ENCODE assay signal across 10 cellular contexts in the genomic region with DNA sequence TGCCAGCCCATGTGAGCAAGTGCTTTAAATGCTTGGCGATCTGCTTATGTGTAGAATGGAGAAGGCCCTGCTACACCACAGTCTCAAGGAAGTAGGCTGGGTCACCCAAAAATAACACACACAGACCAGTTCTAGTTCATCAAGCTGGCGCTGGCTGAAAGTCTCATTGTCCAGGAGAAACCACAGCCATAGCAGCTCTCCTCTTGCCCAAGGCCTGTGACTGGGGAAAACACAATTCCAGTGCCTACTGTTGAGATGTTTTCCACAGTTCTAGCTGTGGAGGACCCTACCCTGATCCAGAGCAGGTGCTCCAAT. TPM values are rescaled to one million over a fixed set of nuclear protein-coding genes. Genes with fewer than 3 reads are reported as not detected.
A peak's percentile ranks its signal among the peaks of the same experiment; 100 is the strongest.
DNase-seq lines count a peak whose midpoint lies in the region; ATAC-seq lines count a peak whose summit lies in the region.
"Not testable (repeated sequence)": the region's sequence is repeated elsewhere in the genome, so short reads cannot be mapped to it uniquely, and the experiment has no call there.
"Had no signal": no experiment of that assay in that cellular context is flagged by ENCODE, and none has a peak within 500 bp of the region (broad histone marks: within the 10 kb centered on the region; RNA-seq: fewer than 3 reads in every experiment).

No MANE protein-coding gene starts in this region.

- intact Hi-C loops in sciatic nerve (cut with DNase I) = not testable (repeated sequence)

- ATAC-seq in GM18907 (IDR thresholded peaks at IDR 0.05; ENCODE audit: unreplicated experiment) (peak; percentile 23), GM19397 (IDR thresholded peaks at IDR 0.05; ENCODE audit: unreplicated experiment) (peak; percentile 30), GM21529 (IDR thresholded peaks at IDR 0.05; ENCODE audit: unreplicated experiment) (peak; percentile 13), HG02678 (IDR thresholded peaks at IDR 0.05; ENCODE audit: unreplicated experiment) (peak; percentile 26), HG03045 (IDR thresholded peaks at IDR 0.05; ENCODE audit: unreplicated experiment) (peak; percentile 17), HG03432 (IDR thresholded peaks at IDR 0.05; ENCODE audit: unreplicated experiment) (peak; percentile 21), sciatic nerve (peak; percentile 83)

- not testable (repeated sequence) for DNase-seq in sciatic nerve (ENCODE audit: low spot score)

RNA-seq across cellular contexts. Expression of a gene that starts 4.1 kb away (rescaled TPM):
- total RNA-seq in sciatic nerve = 2.3 TPM

RNA-seq across cellular contexts. Expression of a gene that starts 16.5 kb away (rescaled TPM):
- 5.3 TPM for total RNA-seq in sciatic nerve
- total RNA-seq: MCF 10A had no signal

RNA-seq across cellular contexts. Expression of a gene that starts 56.1 kb away (rescaled TPM):
- not detected for total RNA-seq in sciatic nerve
- total RNA-seq: CD4-positive, alpha-beta T cell; H7; MCF 10A had no signal

Comparison
In these comparisons a context has a peak if more than half of its experiments do, and no peak if none do; other contexts are left out.
1. ATAC-seq: peak in every context shown above with its lines; median percentile 83 in sciatic nerve; 30 in GM19397; 26 in HG02678; 23 in GM18907; 21 in HG03432; 17 in HG03045; 13 in GM21529.